ENCODE assay signal across 8 cellular contexts in genomic region chr12:94802796-94803195, GRCh38.
"Had no signal": no experiment of that assay in that cellular context is flagged by ENCODE, and none has a peak within 500 bp of the region (broad histone marks: within the 10 kb centered on the region; RNA-seq: fewer than 3 reads in every experiment).

No MANE protein-coding gene starts in this region.

- H3K36me3 ChIP-seq: HAP-1 had no signal

- H3K9me3 ChIP-seq: HAP-1 had no signal

- ATAC-seq: HCT116, HepG2 had no signal

- DNase-seq: GM23248, GOT3, H7, HFFc6 had no signal

- H3K27ac ChIP-seq: GM23248, HL-60 had no signal

- H3K4me3 ChIP-seq: GM23248, HAP-1 had no signal
